In genomic region chr2:152375174-152375573, GRCh38 we compare ENCODE assay signal across 8 cellular contexts.
"Had no signal": no experiment of that assay in that cellular context is flagged by ENCODE, and none has a peak within 500 bp of the region (broad histone marks: within the 10 kb centered on the region; RNA-seq: fewer than 3 reads in every experiment).

No MANE protein-coding gene starts in this region.

- H3K4me3 ChIP-seq: GM12878 had no signal

- DNase-seq: GDM1, GF-D8 had no signal

- FAIRE-seq: G401.6, GM12891, GM12892, GM18507, GM19239 had no signal
